Comparison of ENCODE assay signal across 29 cellular contexts in the genomic region with DNA sequence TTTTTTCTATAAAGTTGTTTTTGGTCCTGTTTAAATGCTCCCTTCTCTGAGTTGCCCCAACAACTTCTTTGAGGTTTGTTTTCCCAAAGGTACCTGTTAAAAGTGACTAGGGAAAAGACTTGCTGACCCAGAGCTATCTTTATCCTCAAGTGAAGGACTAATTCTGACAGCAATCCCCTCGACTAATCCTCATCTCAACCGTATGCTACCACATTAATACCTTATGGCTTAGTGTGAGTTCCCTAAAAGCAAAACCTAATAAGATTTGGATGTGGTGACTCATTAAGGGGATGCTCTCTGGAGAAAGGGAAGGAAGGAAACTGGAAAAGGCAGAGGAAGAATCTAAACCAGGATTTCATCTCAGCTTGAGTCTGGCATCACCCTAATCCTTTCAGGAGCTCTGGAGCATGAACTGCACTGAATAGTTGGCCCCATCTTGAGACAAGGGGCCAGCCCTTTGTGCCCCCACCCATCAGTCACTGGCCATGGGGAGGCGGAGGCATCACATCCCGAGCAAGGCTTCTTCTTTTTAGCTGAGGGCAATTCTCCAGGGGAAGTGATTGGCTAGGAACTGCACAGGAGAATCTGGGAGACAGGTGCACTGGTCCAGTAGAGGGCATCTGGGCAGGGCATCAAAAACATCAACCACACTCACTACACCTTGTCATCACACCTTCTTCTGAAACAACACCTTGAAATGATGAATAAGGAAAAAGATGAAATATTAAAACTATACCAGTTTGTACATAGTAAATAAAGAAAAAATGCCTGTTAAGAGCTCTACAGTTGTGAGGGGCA. TPM values are rescaled to one million over a fixed set of nuclear protein-coding genes. Genes with fewer than 3 reads are reported as not detected.
A peak's percentile ranks its signal among the peaks of the same experiment; 100 is the strongest.
DNase-seq lines count a peak whose midpoint lies in the region; ATAC-seq and TF ChIP-seq lines count a peak whose summit lies in the region.
"Had no signal": no experiment of that assay in that cellular context is flagged by ENCODE, and none has a peak within 500 bp of the region (broad histone marks: within the 10 kb centered on the region; RNA-seq: fewer than 3 reads in every experiment).

No MANE protein-coding gene starts in this region.

- no peak overlapping the region for H3K9ac ChIP-seq in endodermal cell (ENCODE audit: extremely low read depth, low read length, poor library complexity, severe bottlenecking)
- H3K9ac ChIP-seq: parathyroid adenoma had no signal

- no peaks in the 10 kb centered on the region for H3K27me3 ChIP-seq in endodermal cell (ENCODE audit: control insufficient read depth, insufficient read depth, low read length, poor library complexity, severe bottlenecking)
- H3K27me3 ChIP-seq: right atrium auricular region had no signal

- H3K36me3 ChIP-seq in endodermal cell (ENCODE audit: control insufficient read depth, insufficient read depth, low read length), result no peaks in the 10 kb centered on the region
- H3K36me3 ChIP-seq: left lung, right atrium auricular region had no signal

- CTCF ChIA-PET in activated CD8-positive, alpha-beta T cell treated with anti-CD3 and anti-CD28 coated beads, Interleukin-2, amount 10 ng/mL, durations not matched to agents 7 days and 5 days (lab: Charles Lee), result interaction anchor here (0.9 to 2.1 kb wide), 2 partner anchors 23 to 700 kb away, joined by 3 to 6 read pairs; no protein-coding TSS in a partner anchor
- CTCF ChIA-PET in RWPE1 (lab: Yijun Ruan, JAX), result interaction anchor here (0.6 kb wide), 1 partner anchor 605 kb away, joined by 3 read pairs; no protein-coding TSS in a partner anchor

- H3K4me1 ChIP-seq in endodermal cell (ENCODE audit: control insufficient read depth, insufficient read depth, low read length), result no peaks in the 10 kb centered on the region
- H3K4me1 ChIP-seq: left lung, parathyroid adenoma, right atrium auricular region had no signal

- peaks cover 4% of the 10 kb centered on the region for H3K4me1 Mint-ChIP-seq in endodermal cell
- no peaks in the 10 kb centered on the region for H3K4me1 Mint-ChIP-seq in activated CD8-positive, alpha-beta T cell treated with anti-CD3 and anti-CD28 coated beads, Interleukin-2, amount 10 ng/mL, durations not matched to agents 7 days and 5 days (ENCODE audit: low read depth)
- H3K4me1 Mint-ChIP-seq: activated CD4-positive, alpha-beta memory T cell treated with anti-CD3 and anti-CD28 coated beads, Interleukin-2, amount 10 ng/mL, durations not matched to agents 7 days and 5 days; brain had no signal

- H3K27me3 Mint-ChIP-seq in endodermal cell (ENCODE audit: insufficient read depth), result peaks cover 2% of the 10 kb centered on the region
- H3K27me3 Mint-ChIP-seq in activated CD8-positive, alpha-beta T cell treated with anti-CD3 and anti-CD28 coated beads, Interleukin-2, amount 10 ng/mL, durations not matched to agents 7 days and 5 days (ENCODE audit: low read depth), result peaks cover 39% of the 10 kb centered on the region

- H3K27ac ChIP-seq in endodermal cell (ENCODE audit: low read depth, low read length) (no peak overlapping the region), RWPE1 (no peak overlapping the region)
- H3K27ac ChIP-seq: dorsolateral prefrontal cortex, left lung, parathyroid adenoma, right atrium auricular region had no signal

- no peak overlapping the region for H3K4me3 ChIP-seq in endodermal cell (ENCODE audit: low read length)
- H3K4me3 ChIP-seq: dorsolateral prefrontal cortex, left lung, right atrium auricular region, smooth muscle cell had no signal

- no peaks in the 10 kb centered on the region for H3K9me3 ChIP-seq in endodermal cell (ENCODE audit: control insufficient read depth, low read length)
- H3K9me3 ChIP-seq: left lung, right atrium auricular region had no signal

- no peaks in the 10 kb centered on the region for H3K9me3 Mint-ChIP-seq in endodermal cell
- no peaks in the 10 kb centered on the region for H3K9me3 Mint-ChIP-seq in activated CD8-positive, alpha-beta T cell treated with anti-CD3 and anti-CD28 coated beads, Interleukin-2, amount 10 ng/mL, durations not matched to agents 7 days and 5 days (ENCODE audit: insufficient read depth)
- H3K9me3 Mint-ChIP-seq: activated CD4-positive, alpha-beta memory T cell treated with anti-CD3 and anti-CD28 coated beads, Interleukin-2, amount 10 ng/mL, durations not matched to agents 7 days and 5 days; activated T-helper 1 cell treated with anti-CD3 and anti-CD28 coated beads, Interleukin-12 subunit alpha, Interleukin-12 subunit beta, Interleukin-2, Interleukin-4 antibody, amounts not matched to agents 30 ng/mL and 10 ng/mL and 1 ng/mL, durations not matched to agents 14 hours and 24 hours and 36 hours; neural crest cell had no signal

- ATAC-seq in activated CD8-positive, alpha-beta T cell treated with anti-CD3 and anti-CD28 coated beads, Interleukin-2, amount 10 ng/mL, durations not matched to agents 7 days and 5 days, result no peak
- ATAC-seq in HG02852 (IDR thresholded peaks at IDR 0.05; ENCODE audit: unreplicated experiment), result no peak
- ATAC-seq: left lung had no signal

- WGBS in endodermal cell (ENCODE audit: insufficient coverage in 1 of 2, insufficient read length in 1 of 2), 2 experiments, result 64% methylated on average over 4 of the region's 4 CpGs; no CpG with 5 or more reads in 1 of the 2 experiments

- TF ChIP-seq CTCF in endodermal cell (conservative IDR thresholded peaks at IDR 0.05) (peak; percentile 34), RWPE1 (conservative IDR thresholded peaks at IDR 0.05; ENCODE audit: low read depth) (no peak)

- H3K27ac Mint-ChIP-seq in endodermal cell, result no peak overlapping the region
- no peak overlapping the region for H3K27ac Mint-ChIP-seq in activated CD8-positive, alpha-beta T cell treated with anti-CD3 and anti-CD28 coated beads, Interleukin-2, amount 10 ng/mL, durations not matched to agents 7 days and 5 days
- H3K27ac Mint-ChIP-seq: activated CD4-positive, alpha-beta memory T cell treated with anti-CD3 and anti-CD28 coated beads, Interleukin-2, amount 10 ng/mL, durations not matched to agents 7 days and 5 days; activated T-helper 1 cell treated with anti-CD3 and anti-CD28 coated beads, Interleukin-12 subunit alpha, Interleukin-12 subunit beta, Interleukin-2, Interleukin-4 antibody, amounts not matched to agents 30 ng/mL and 10 ng/mL and 1 ng/mL, durations not matched to agents 14 hours and 24 hours and 36 hours; IgD-negative memory B cell had no signal

- DNase-seq in EH (ENCODE audit: low read depth) (peak; percentile 38), NCI-H524 treated with DMSO at 0.1 percent for 48 hours (lab: John Stamatoyannopoulos, UW) (peak; percentile 67), endodermal cell (no peak), retina (peak; percentile 17), RWPE1 (ENCODE audit: low spot score) (no peak)
- DNase-seq in activated CD8-positive, alpha-beta T cell treated with anti-CD3 and anti-CD28 coated beads, Interleukin-2, amount 10 ng/mL, durations not matched to agents 7 days and 5 days, result no peak
- DNase-seq: activated CD4-positive, alpha-beta memory T cell treated with anti-CD3 and anti-CD28 coated beads, Interleukin-2, amount 10 ng/mL, durations not matched to agents 7 days and 5 days; activated CD8-positive, alpha-beta memory T cell treated with anti-CD3 and anti-CD28 coated beads, Interleukin-2, amount 50 U/mL, for 48 hours; activated naive CD4-positive, alpha-beta T cell treated with Interleukin-2 at 50 U/mL for 16 hours; DMS53; dorsolateral prefrontal cortex; GDM1; HCEC 1CT; head of caudate nucleus; left lung; mesenchymal stem cell; NCI-H1048; NCI-H187; Right ventricle myocardium superior; stimulated activated CD4-positive, alpha-beta T cell treated with anti-CD3 and anti-CD28 coated beads, Interleukin-1b, Interleukin-23, amount 100 ng/mL, for 48 hours; stimulated activated naive CD4-positive, alpha-beta T cell treated with Interleukin-2 at 50 U/mL for 16 hours had no signal

- H3K36me3 Mint-ChIP-seq in endodermal cell (ENCODE audit: low read depth), result no peaks in the 10 kb centered on the region
- H3K36me3 Mint-ChIP-seq in activated CD8-positive, alpha-beta T cell treated with anti-CD3 and anti-CD28 coated beads, Interleukin-2, amount 10 ng/mL, durations not matched to agents 7 days and 5 days (ENCODE audit: low read depth), result no peaks in the 10 kb centered on the region
- H3K36me3 Mint-ChIP-seq: brain had no signal

- POLR2A ChIA-PET in activated CD8-positive, alpha-beta T cell treated with anti-CD3 and anti-CD28 coated beads, Interleukin-2, amount 10 ng/mL, durations not matched to agents 7 days and 5 days (lab: Charles Lee), result no interaction called here
- POLR2A ChIA-PET in RWPE1 (lab: Yijun Ruan, JAX; ENCODE audit: low non-redundant PET), result no interaction called here

- no peak overlapping the region for H3K4me3 Mint-ChIP-seq in endodermal cell
- H3K4me3 Mint-ChIP-seq in activated CD8-positive, alpha-beta T cell treated with anti-CD3 and anti-CD28 coated beads, Interleukin-2, amount 10 ng/mL, durations not matched to agents 7 days and 5 days, result no peak overlapping the region
- H3K4me3 Mint-ChIP-seq: activated CD4-positive, alpha-beta memory T cell treated with anti-CD3 and anti-CD28 coated beads, Interleukin-2, amount 10 ng/mL, durations not matched to agents 7 days and 5 days; activated T-helper 1 cell treated with anti-CD3 and anti-CD28 coated beads, Interleukin-12 subunit alpha, Interleukin-12 subunit beta, Interleukin-2, Interleukin-4 antibody, amounts not matched to agents 30 ng/mL and 10 ng/mL and 1 ng/mL, durations not matched to agents 14 hours and 24 hours and 36 hours; brain; IgD-negative memory B cell; neural crest cell had no signal

RNA-seq across cellular contexts. Expression of gene BBS7, which starts 6.9 kb away (rescaled TPM):
- total RNA-seq in endodermal cell, result 10 to 100 TPM; 25.0 to 31.7 TPM
- 30.7 TPM for polyA plus RNA-seq in endodermal cell (2013, experiment 1 of 2)
- 26.6 TPM for polyA plus RNA-seq in endodermal cell (2013, experiment 2 of 2)
- total RNA-seq in activated CD8-positive, alpha-beta T cell treated with anti-CD3 and anti-CD28 coated beads, Interleukin-2, amount 10 ng/mL, durations not matched to agents 7 days and 5 days, result 10 to 100 TPM; 16.4 to 18.5 TPM

RNA-seq across cellular contexts. Expression of gene CCNA2, which starts 53.5 kb away (rescaled TPM):
- 10 to 100 TPM; 62.8 to 82.2 TPM for total RNA-seq in endodermal cell
- polyA plus RNA-seq in endodermal cell (2013, experiment 1 of 2), result 98.1 TPM
- 103 TPM for polyA plus RNA-seq in endodermal cell (2013, experiment 2 of 2)
- total RNA-seq in activated CD8-positive, alpha-beta T cell treated with anti-CD3 and anti-CD28 coated beads, Interleukin-2, amount 10 ng/mL, durations not matched to agents 7 days and 5 days, result 100 to 1,000 TPM; 131 to 132 TPM

Comparison
In these comparisons a context has a peak if more than half of its experiments do, and no peak if none do; other contexts are left out.
1. DNase-seq: peak in EH (single experiment), NCI-H524 treated with DMSO at 0.1 percent for 48 hours (single experiment) and retina (single experiment); none in endodermal cell (single experiment), activated CD8-positive, alpha-beta T cell treated with anti-CD3 and anti-CD28 coated beads, Interleukin-2, amount 10 ng/mL, durations not matched to agents 7 days and 5 days (single experiment) and RWPE1 (single experiment).